18 cellular contexts compared by ENCODE assay signal in genomic region chr5:61089351-61089750, GRCh38.
"Had no signal": no experiment of that assay in that cellular context is flagged by ENCODE, and none has a peak within 500 bp of the region (broad histone marks: within the 10 kb centered on the region; RNA-seq: fewer than 3 reads in every experiment).

No MANE protein-coding gene starts in this region.

- H3K27me3 ChIP-seq: body of pancreas, gastroesophageal sphincter, heart right ventricle, neutrophil, thyroid gland, uterus had no signal

- H3K27ac ChIP-seq: body of pancreas, gastroesophageal sphincter, heart right ventricle, neutrophil, thyroid gland, uterus had no signal

- ATAC-seq: body of pancreas; gastroesophageal sphincter; heart right ventricle; left colon; naive thymus-derived CD8-positive, alpha-beta T cell; stimulated activated memory B cell treated with anti-CD40 and anti-IgM and Interleukin-4, amounts not matched to agents 10 μg/mL and 1 μg/mL and 100 μg/mL, for 72 hours had no signal

- H3K36me3 ChIP-seq: gastroesophageal sphincter, heart right ventricle, neutrophil, thyroid gland, uterus had no signal

- H3K4me3 ChIP-seq: body of pancreas, gastroesophageal sphincter, heart right ventricle, lung, thyroid gland, uterus had no signal

- H3K9me3 ChIP-seq: body of pancreas, neutrophil, thyroid gland, uterus had no signal

- DNase-seq: activated CD4-positive, alpha-beta T cell treated with anti-CD3 and anti-CD28 coated beads, Interleukin-2, amount 10 ng/mL, durations not matched to agents 7 days and 5 days; activated CD4-positive, CD25-positive, alpha-beta regulatory T cell; activated CD8-positive, alpha-beta memory T cell treated with anti-CD3 and anti-CD28 coated beads for 24 hours; activated gamma-delta T cell treated with Interleukin-2 at 50 U/mL for 16 hours; amygdala; body of pancreas; central memory CD4-positive, alpha-beta T cell; cortex of kidney; effector CD8-positive, alpha-beta T cell; heart right ventricle; left colon; naive thymus-derived CD8-positive, alpha-beta T cell; thyroid gland; uterus had no signal

- H3K4me1 ChIP-seq: body of pancreas, gastroesophageal sphincter, heart right ventricle, thyroid gland, uterus had no signal
